Comparison of ENCODE assay signal across 31 cellular contexts in the genomic region with DNA sequence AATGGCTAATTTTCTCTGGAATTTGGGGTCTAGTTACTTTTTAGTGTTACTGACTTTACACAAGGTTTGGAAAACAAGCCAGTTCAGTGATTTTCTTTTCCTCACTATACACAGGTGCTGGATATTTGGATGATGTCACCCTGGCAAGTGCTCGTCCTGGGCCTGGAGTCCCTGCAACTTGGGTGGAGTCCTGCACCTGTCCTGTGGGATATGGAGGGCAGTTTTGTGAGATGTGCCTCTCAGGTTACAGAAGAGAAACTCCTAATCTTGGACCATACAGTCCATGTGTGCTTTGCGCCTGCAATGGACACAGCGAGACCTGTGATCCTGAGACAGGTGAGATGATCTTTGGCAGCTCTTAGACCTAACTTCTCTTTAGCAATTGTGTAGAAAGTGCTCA.
"Had no signal": no experiment of that assay in that cellular context is flagged by ENCODE, and none has a peak within 500 bp of the region (broad histone marks: within the 10 kb centered on the region; RNA-seq: fewer than 3 reads in every experiment).

No MANE protein-coding gene starts in this region.

- H3K4me1 ChIP-seq: ascending aorta, breast epithelium, colonic mucosa had no signal

- H3K27ac ChIP-seq: ascending aorta, breast epithelium, cardiac muscle cell, colonic mucosa, VCaP had no signal

- H3K36me3 Mint-ChIP-seq: activated naive CD4-positive, alpha-beta T cell treated with anti-CD3 and anti-CD28 coated beads, Interleukin-2, amount 10 ng/mL, durations not matched to agents 7 days and 5 days; activated naive CD4-positive, alpha-beta T cell treated with anti-CD3 and anti-CD28 coated beads, Interleukin-2, amount 50 U/mL, for 72 hours; activated naive CD8-positive, alpha-beta T cell treated with anti-CD3 and anti-CD28 coated beads, Interleukin-2, amount 10 ng/mL, durations not matched to agents 7 days and 5 days had no signal

- H3K4me3 Mint-ChIP-seq: activated CD4-positive, alpha-beta memory T cell treated with anti-CD3 and anti-CD28 coated beads, Interleukin-2, amount 10 ng/mL, durations not matched to agents 7 days and 5 days; activated CD4-positive, alpha-beta T cell treated with anti-CD3 and anti-CD28 coated beads, Interleukin-2, amount 10 ng/mL, durations not matched to agents 7 days and 5 days; activated naive CD4-positive, alpha-beta T cell treated with anti-CD3 and anti-CD28 coated beads, Interleukin-2, amount 10 ng/mL, durations not matched to agents 7 days and 5 days; activated naive CD8-positive, alpha-beta T cell treated with anti-CD3 and anti-CD28 coated beads, Interleukin-2, amount 10 ng/mL, durations not matched to agents 7 days and 5 days; activated T-cell treated with anti-CD3 and anti-CD28 coated beads, Interleukin-2, amount 50 U/mL, for 24 hours; activated T-cell treated with anti-CD3 and anti-CD28 coated beads, Interleukin-2, amount 50 U/mL, for 72 hours; brain; WTC11 had no signal

- FAIRE-seq: endometrium, frontal cortex, TTC549 had no signal

- H3K9me3 ChIP-seq: ascending aorta, breast epithelium, colonic mucosa had no signal

- H3K4me1 Mint-ChIP-seq: activated CD4-positive, alpha-beta memory T cell treated with anti-CD3 and anti-CD28 coated beads, Interleukin-2, amount 10 ng/mL, durations not matched to agents 7 days and 5 days; activated CD4-positive, alpha-beta T cell treated with anti-CD3 and anti-CD28 coated beads, Interleukin-2, amount 10 ng/mL, durations not matched to agents 7 days and 5 days; activated naive CD4-positive, alpha-beta T cell treated with anti-CD3 and anti-CD28 coated beads, Interleukin-2, amount 10 ng/mL, durations not matched to agents 7 days and 5 days; activated naive CD8-positive, alpha-beta T cell treated with anti-CD3 and anti-CD28 coated beads, Interleukin-2, amount 10 ng/mL, durations not matched to agents 7 days and 5 days; brain; WTC11 had no signal

- H3K27me3 ChIP-seq: ascending aorta, breast epithelium, cardiac muscle cell, colonic mucosa had no signal

- DNase-seq: activated CD4-positive, alpha-beta memory T cell treated with anti-CD3 and anti-CD28 coated beads, Interleukin-2, amount 10 ng/mL, durations not matched to agents 7 days and 5 days; activated CD4-positive, alpha-beta T cell treated with anti-CD3 and anti-CD28 coated beads for 1 hour; activated CD4-positive, alpha-beta T cell treated with anti-CD3 and anti-CD28 coated beads for 4 hours; activated CD4-positive, alpha-beta T cell treated with anti-CD3 and anti-CD28 coated beads, Interleukin-2, amount 10 ng/mL, durations not matched to agents 7 days and 5 days; activated CD4-positive, alpha-beta T cell treated with anti-CD3 and anti-CD28 coated beads, Interleukin-2, amount 50 U/mL, for 4 hours; activated CD8-positive, alpha-beta memory T cell treated with anti-CD3 and anti-CD28 coated beads, Interleukin-2, amount 50 U/mL, for 48 hours; activated gamma-delta T cell; activated naive CD4-positive, alpha-beta T cell; activated naive CD4-positive, alpha-beta T cell treated with anti-CD3 and anti-CD28 coated beads, Interleukin-2, amount 10 ng/mL, durations not matched to agents 7 days and 5 days; activated naive CD8-positive, alpha-beta T cell treated with anti-CD3 and anti-CD28 coated beads, Interleukin-2, amount 10 ng/mL, durations not matched to agents 7 days and 5 days; activated T-cell treated with anti-CD3 and anti-CD28 coated beads for 4 hours; activated T-cell treated with anti-CD3 and anti-CD28 coated beads, Interleukin-2, amount 50 U/mL, for 24 hours; activated T-cell treated with anti-CD3 and anti-CD28 coated beads, Interleukin-2, amount 50 U/mL, for 72 hours; central memory CD4-positive, alpha-beta T cell; cerebellar nuclear complex; colonic mucosa; effector CD8-positive, alpha-beta T cell; foreskin fibroblast; head of caudate nucleus; T-helper 2 cell had no signal

- H3K9me3 Mint-ChIP-seq: activated CD4-positive, alpha-beta memory T cell treated with anti-CD3 and anti-CD28 coated beads, Interleukin-2, amount 10 ng/mL, durations not matched to agents 7 days and 5 days; activated CD4-positive, alpha-beta T cell treated with anti-CD3 and anti-CD28 coated beads, Interleukin-2, amount 10 ng/mL, durations not matched to agents 7 days and 5 days; activated naive CD4-positive, alpha-beta T cell treated with anti-CD3 and anti-CD28 coated beads, Interleukin-2, amount 10 ng/mL, durations not matched to agents 7 days and 5 days; activated naive CD4-positive, alpha-beta T cell treated with anti-CD3 and anti-CD28 coated beads, Interleukin-2, amount 50 U/mL, for 72 hours; activated naive CD8-positive, alpha-beta T cell treated with anti-CD3 and anti-CD28 coated beads, Interleukin-2, amount 10 ng/mL, durations not matched to agents 7 days and 5 days; activated T-cell treated with anti-CD3 and anti-CD28 coated beads, Interleukin-2, amount 50 U/mL, for 24 hours; activated T-cell treated with anti-CD3 and anti-CD28 coated beads, Interleukin-2, amount 50 U/mL, for 72 hours; brain; WTC11 had no signal

- H3K36me3 ChIP-seq: breast epithelium, colonic mucosa had no signal

- H3K27me3 Mint-ChIP-seq: activated CD4-positive, alpha-beta T cell treated with anti-CD3 and anti-CD28 coated beads, Interleukin-2, amount 10 ng/mL, durations not matched to agents 7 days and 5 days; brain had no signal

- ATAC-seq: activated naive CD4-positive, alpha-beta T cell treated with anti-CD3 and anti-CD28 coated beads, Interleukin-2, amount 50 U/mL, for 72 hours; activated T-cell treated with anti-CD3 and anti-CD28 coated beads, Interleukin-2, amount 50 U/mL, for 72 hours; esophagus mucosa; WTC11 had no signal

- H3K4me3 ChIP-seq: ascending aorta, breast epithelium, cardiac muscle cell, colonic mucosa had no signal

- H3K27ac Mint-ChIP-seq: activated CD4-positive, alpha-beta memory T cell treated with anti-CD3 and anti-CD28 coated beads, Interleukin-2, amount 10 ng/mL, durations not matched to agents 7 days and 5 days; activated CD4-positive, alpha-beta T cell treated with anti-CD3 and anti-CD28 coated beads, Interleukin-2, amount 10 ng/mL, durations not matched to agents 7 days and 5 days; activated naive CD4-positive, alpha-beta T cell treated with anti-CD3 and anti-CD28 coated beads, Interleukin-2, amount 10 ng/mL, durations not matched to agents 7 days and 5 days; activated naive CD4-positive, alpha-beta T cell treated with anti-CD3 and anti-CD28 coated beads, Interleukin-2, amount 50 U/mL, for 72 hours; activated naive CD8-positive, alpha-beta T cell treated with anti-CD3 and anti-CD28 coated beads, Interleukin-2, amount 10 ng/mL, durations not matched to agents 7 days and 5 days; activated T-cell treated with anti-CD3 and anti-CD28 coated beads, Interleukin-2, amount 50 U/mL, for 24 hours; activated T-cell treated with anti-CD3 and anti-CD28 coated beads, Interleukin-2, amount 50 U/mL, for 72 hours; brain; WTC11 had no signal
